1 cellular context compared by ENCODE assay signal in genomic region chr12:121725420-121725819, GRCh38.
TF ChIP-seq lines count a peak whose summit lies in the region.

No MANE protein-coding gene starts in this region.

TF ChIP-seq in GM23338, 12 proteins besides CTCF, POLR2A, EP300 and RAD21 (continued from another document):
- TF ChIP-seq, protein P1, sequence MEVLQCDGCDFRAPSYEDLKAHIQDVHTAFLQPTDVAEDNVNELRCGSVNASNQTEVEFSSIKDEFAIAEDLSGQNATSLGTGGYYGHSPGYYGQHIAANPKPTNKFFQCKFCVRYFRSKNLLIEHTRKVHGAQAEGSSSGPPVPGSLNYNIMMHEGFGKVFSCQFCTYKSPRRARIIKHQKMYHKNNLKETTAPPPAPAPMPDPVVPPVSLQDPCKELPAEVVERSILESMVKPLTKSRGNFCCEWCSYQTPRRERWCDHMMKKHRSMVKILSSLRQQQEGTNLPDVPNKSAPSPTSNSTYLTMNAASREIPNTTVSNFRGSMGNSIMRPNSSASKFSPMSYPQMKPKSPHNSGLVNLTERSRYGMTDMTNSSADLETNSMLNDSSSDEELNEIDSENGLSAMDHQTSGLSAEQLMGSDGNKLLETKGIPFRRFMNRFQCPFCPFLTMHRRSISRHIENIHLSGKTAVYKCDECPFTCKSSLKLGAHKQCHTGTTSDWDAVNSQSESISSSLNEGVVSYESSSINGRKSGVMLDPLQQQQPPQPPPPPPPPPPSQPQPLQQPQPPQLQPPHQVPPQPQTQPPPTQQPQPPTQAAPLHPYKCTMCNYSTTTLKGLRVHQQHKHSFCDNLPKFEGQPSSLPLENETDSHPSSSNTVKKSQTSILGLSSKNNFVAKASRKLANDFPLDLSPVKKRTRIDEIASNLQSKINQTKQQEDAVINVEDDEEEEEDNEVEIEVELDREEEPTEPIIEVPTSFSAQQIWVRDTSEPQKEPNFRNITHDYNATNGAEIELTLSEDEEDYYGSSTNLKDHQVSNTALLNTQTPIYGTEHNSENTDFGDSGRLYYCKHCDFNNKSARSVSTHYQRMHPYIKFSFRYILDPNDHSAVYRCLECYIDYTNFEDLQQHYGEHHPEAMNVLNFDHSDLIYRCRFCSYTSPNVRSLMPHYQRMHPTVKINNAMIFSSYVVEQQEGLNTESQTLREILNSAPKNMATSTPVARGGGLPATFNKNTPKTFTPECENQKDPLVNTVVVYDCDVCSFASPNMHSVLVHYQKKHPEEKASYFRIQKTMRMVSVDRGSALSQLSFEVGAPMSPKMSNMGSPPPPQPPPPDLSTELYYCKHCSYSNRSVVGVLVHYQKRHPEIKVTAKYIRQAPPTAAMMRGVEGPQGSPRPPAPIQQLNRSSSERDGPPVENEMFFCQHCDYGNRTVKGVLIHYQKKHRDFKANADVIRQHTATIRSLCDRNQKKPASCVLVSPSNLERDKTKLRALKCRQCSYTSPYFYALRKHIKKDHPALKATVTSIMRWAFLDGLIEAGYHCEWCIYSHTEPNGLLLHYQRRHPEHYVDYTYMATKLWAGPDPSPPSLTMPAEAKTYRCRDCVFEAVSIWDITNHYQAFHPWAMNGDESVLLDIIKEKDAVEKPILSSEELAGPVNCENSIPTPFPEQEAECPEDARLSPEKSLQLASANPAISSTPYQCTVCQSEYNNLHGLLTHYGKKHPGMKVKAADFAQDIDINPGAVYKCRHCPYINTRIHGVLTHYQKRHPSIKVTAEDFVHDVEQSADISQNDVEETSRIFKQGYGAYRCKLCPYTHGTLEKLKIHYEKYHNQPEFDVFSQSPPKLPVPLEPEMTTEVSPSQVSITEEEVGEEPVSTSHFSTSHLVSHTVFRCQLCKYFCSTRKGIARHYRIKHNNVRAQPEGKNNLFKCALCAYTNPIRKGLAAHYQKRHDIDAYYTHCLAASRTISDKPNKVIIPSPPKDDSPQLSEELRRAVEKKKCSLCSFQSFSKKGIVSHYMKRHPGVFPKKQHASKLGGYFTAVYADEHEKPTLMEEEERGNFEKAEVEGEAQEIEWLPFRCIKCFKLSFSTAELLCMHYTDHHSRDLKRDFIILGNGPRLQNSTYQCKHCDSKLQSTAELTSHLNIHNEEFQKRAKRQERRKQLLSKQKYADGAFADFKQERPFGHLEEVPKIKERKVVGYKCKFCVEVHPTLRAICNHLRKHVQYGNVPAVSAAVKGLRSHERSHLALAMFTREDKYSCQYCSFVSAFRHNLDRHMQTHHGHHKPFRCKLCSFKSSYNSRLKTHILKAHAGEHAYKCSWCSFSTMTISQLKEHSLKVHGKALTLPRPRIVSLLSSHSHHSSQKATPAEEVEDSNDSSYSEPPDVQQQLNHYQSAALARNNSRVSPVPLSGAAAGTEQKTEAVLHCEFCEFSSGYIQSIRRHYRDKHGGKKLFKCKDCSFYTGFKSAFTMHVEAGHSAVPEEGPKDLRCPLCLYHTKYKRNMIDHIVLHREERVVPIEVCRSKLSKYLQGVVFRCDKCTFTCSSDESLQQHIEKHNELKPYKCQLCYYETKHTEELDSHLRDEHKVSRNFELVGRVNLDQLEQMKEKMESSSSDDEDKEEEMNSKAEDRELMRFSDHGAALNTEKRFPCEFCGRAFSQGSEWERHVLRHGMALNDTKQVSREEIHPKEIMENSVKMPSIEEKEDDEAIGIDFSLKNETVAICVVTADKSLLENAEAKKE (CRISPR knock-in tag; IDR thresholded peaks at IDR 0.05): no peak
- TF ChIP-seq CREB1 (CRISPR knock-in tag; IDR thresholded peaks at IDR 0.05; ENCODE audit: low read depth) (no peak), STAT1 (IDR thresholded peaks at IDR 0.05; ENCODE audit: unreplicated experiment) (no peak), ZNF331 (CRISPR knock-in tag; IDR thresholded peaks at IDR 0.05; ENCODE audit: low read depth) (no peak), ZNF114 (CRISPR knock-in tag; IDR thresholded peaks at IDR 0.05) (no peak), POLR2AphosphoS5 (IDR thresholded peaks at IDR 0.05; ENCODE audit: low read depth) (no peak), EZH2 (IDR thresholded peaks at IDR 0.05; ENCODE audit: low read depth, unreplicated experiment) (no peak), EZH2phosphoT487 (IDR thresholded peaks at IDR 0.05; ENCODE audit: unreplicated experiment) (no peak), ETS1 (IDR thresholded peaks at IDR 0.05) (no peak), JUNB (IDR thresholded peaks at IDR 0.05; ENCODE audit: unreplicated experiment) (no peak), NANOG (IDR thresholded peaks at IDR 0.05; ENCODE audit: borderline replicate concordance) (no peak)
